Comparison of ENCODE assay signal across 9 cellular contexts in the genomic region with DNA sequence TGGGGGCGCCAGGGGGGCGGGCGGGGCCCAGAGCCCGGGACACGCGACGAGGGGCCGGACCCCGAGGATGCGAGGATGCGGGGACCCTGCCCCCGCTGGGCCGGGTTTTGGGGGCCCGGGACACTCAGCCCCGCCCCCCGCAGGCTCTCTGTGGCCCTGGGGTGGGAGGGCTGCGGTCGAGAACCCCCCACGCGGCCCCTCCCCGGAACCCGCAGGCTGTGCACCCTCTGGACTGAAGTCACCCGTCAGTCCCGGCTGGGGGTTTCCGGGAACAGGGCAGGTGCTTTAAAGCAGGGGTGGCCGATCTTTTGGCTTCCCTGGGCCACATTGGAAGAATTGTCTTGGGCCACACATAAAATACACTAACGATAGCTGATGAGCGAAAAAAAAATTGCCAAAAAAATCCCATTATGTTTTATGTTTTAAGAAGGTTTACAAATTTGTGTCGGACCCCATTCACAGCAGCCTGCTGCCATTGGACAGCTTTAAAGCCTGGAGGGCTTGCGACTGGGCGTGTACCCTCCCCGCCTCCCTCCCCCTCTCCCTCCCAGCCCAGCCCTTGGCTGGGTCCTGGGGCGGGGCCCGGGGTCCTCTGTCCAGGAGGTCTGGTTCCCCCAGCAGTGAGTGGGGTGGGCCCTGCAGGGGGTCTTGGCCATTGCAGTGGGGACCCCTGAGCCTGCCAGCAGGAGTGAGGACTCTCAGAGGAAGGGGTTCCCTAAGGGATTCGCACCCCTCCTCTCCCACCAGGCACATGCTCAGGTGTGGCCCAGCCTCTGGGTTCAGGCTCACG. TPM values are rescaled to one million over a fixed set of nuclear protein-coding genes. Genes with fewer than 3 reads are reported as not detected.
DNase-seq lines count a peak whose midpoint lies in the region; ATAC-seq, FAIRE-seq and TF ChIP-seq lines count a peak whose summit lies in the region.
"Had no signal": no experiment of that assay in that cellular context is flagged by ENCODE, and none has a peak within 500 bp of the region (broad histone marks: within the 10 kb centered on the region; RNA-seq: fewer than 3 reads in every experiment).

No MANE protein-coding gene starts in this region.

- H3K36me3 Mint-ChIP-seq in activated T-helper 17 cell treated with anti-CD3 and anti-CD28 coated beads, Interleukin-2, amount 50 U/mL, for 72 hours (ENCODE audit: low read depth): no peaks in the 10 kb centered on the region

- H3K4me1 Mint-ChIP-seq in activated T-helper 17 cell treated with anti-CD3 and anti-CD28 coated beads, Interleukin-2, amount 50 U/mL, for 72 hours: no peaks in the 10 kb centered on the region

- FAIRE-seq in GM12892 (lab: Jason Lieb, UNC) (peak; percentile 30), RCC 7860 (lab: Jason Lieb, UNC) (no peak)

- DNase-seq in GM12892 (ENCODE audit: insufficient read length) (peak; percentile 88), NCI-H2196 (lab: John Stamatoyannopoulos, UW; ENCODE audit: unreplicated experiment) (peak; percentile 34), RCC 7860 (ENCODE audit: low spot score) (no peak), foreskin melanocyte (no peak)
- peak; percentile 48 to 64 for DNase-seq in stimulated activated CD4-positive, alpha-beta T cell treated with anti-CD3 and anti-CD28 coated beads, Interleukin-15, amount 100 ng/mL, for 1 hour (ENCODE audit: low read depth in 1 of 2, low spot score in 1 of 2)

- H3K27ac Mint-ChIP-seq in activated T-helper 17 cell treated with anti-CD3 and anti-CD28 coated beads, Interleukin-2, amount 50 U/mL, for 72 hours: peak overlapping the region; percentile 87

- H3K4me3 Mint-ChIP-seq in activated T-helper 17 cell treated with anti-CD3 and anti-CD28 coated beads, Interleukin-2, amount 50 U/mL, for 72 hours: peak overlapping the region; percentile 66

- TF ChIP-seq POLR2A in GM12892 (IDR thresholded peaks at IDR 0.05; ENCODE audit: low read depth, low read length): no peak

- ATAC-seq in activated T-helper 17 cell treated with anti-CD3 and anti-CD28 coated beads, Interleukin-2, amount 50 U/mL, for 72 hours (replicated peaks): peak; percentile 92
- no peak for ATAC-seq in GM18870 (IDR thresholded peaks at IDR 0.05; ENCODE audit: unreplicated experiment)
- ATAC-seq in HG02938 (IDR thresholded peaks at IDR 0.05; ENCODE audit: unreplicated experiment): no peak

- H3K9me3 Mint-ChIP-seq in activated T-helper 17 cell treated with anti-CD3 and anti-CD28 coated beads, Interleukin-2, amount 50 U/mL, for 72 hours: no peaks in the 10 kb centered on the region

- H3K27me3 Mint-ChIP-seq in activated T-helper 17 cell treated with anti-CD3 and anti-CD28 coated beads, Interleukin-2, amount 50 U/mL, for 72 hours: no peaks in the 10 kb centered on the region

RNA-seq across cellular contexts. Expression of gene C1orf159, which starts 21.6 kb away (rescaled TPM):
- polyA plus RNA-seq in GM12892 (2012; ENCODE audit: missing spikeins): 2.9 TPM
- total RNA-seq in activated T-helper 17 cell treated with anti-CD3 and anti-CD28 coated beads, Interleukin-2, amount 50 U/mL, for 72 hours: 10 to 100 TPM; 15.7 to 18.8 TPM

RNA-seq across cellular contexts. Expression of gene TTLL10, which starts 36.2 kb away (rescaled TPM):
- polyA plus RNA-seq in GM12892 (2012; ENCODE audit: missing spikeins): not detected
- total RNA-seq in activated T-helper 17 cell treated with anti-CD3 and anti-CD28 coated beads, Interleukin-2, amount 50 U/mL, for 72 hours: under 1 TPM in 1 of 2 donors, not detected in 1; 0.11 TPM
- total RNA-seq: urinary bladder had no signal

Comparison
In these comparisons a context has a peak if more than half of its experiments do, and no peak if none do; other contexts are left out.
1. DNase-seq: peak in GM12892 (single experiment), NCI-H2196 (single experiment) and stimulated activated CD4-positive, alpha-beta T cell treated with anti-CD3 and anti-CD28 coated beads, Interleukin-15, amount 100 ng/mL, for 1 hour (2 of 2); none in RCC 7860 (single experiment) and foreskin melanocyte (single experiment).